8 cellular contexts compared by ENCODE assay signal in genomic region chr22:24555496-24556253, GRCh38. TPM values are rescaled to one million over a fixed set of nuclear protein-coding genes. Genes with fewer than 3 reads are reported as not detected.
DNase-seq lines count a peak whose midpoint lies in the region; ATAC-seq and TF ChIP-seq lines count a peak whose summit lies in the region.

Gene SNRPD3 (plus strand): TSS chr22:24555999. CDS start chr22:24557675, 1,676 bp downstream.

- POLR2A ChIA-PET in RWPE1 (lab: Yijun Ruan, JAX; ENCODE audit: low non-redundant PET) = interaction anchor here (0.5 to 0.6 kb wide), 4 partner anchors 10 to 584 kb away, joined by 3 to 4 read pairs (median 4); no protein-coding TSS in a partner anchor
- POLR2A ChIA-PET in naive thymus-derived CD4-positive, alpha-beta T cell (lab: Charles Lee) = interaction anchor here (0.6 to 3.4 kb wide), 6 partner anchors 11 to 661 kb away, joined by 3 to 12 read pairs (median 5); partner anchors contain the start of genes ADORA2A and MIF

- in situ Hi-C loops in GM23248 (cut with MboI) = no loop called here

- H3K9ac ChIP-seq in GM23248 (peak within 1 kb of the TSS; percentile 97), fibroblast of lung (ENCODE audit: insufficient read depth, low read length) (peak within 1 kb of the TSS; percentile 93)

- CTCF ChIA-PET in RWPE1 (lab: Yijun Ruan, JAX) = interaction anchor here (0.6 to 0.7 kb wide), 2 partner anchors 19 kb away, joined by 3 to 4 read pairs; no protein-coding TSS in a partner anchor
- CTCF ChIA-PET in naive thymus-derived CD4-positive, alpha-beta T cell (lab: Charles Lee) = interaction anchor here (0.6 kb wide), 1 partner anchor 14 kb away, joined by 3 read pairs; no protein-coding TSS in a partner anchor

- H3K4me2 ChIP-seq in GM23248 (ENCODE audit: unreplicated experiment) = peak within 1 kb of the TSS; percentile 96
- H3K4me2 ChIP-seq in fibroblast of lung (ENCODE audit: extremely low read depth, insufficient read depth, low read length) = peak within 1 kb of the TSS; percentile 99

- no peaks in the 10 kb centered on the region for H3K27me3 Mint-ChIP-seq in activated T-helper 17 cell treated with anti-CD3 and anti-CD28 coated beads, Interleukin-2, amount 50 U/mL, for 72 hours
- H3K27me3 Mint-ChIP-seq in naive thymus-derived CD4-positive, alpha-beta T cell = no peaks in the 10 kb centered on the region
- no peaks in the 10 kb centered on the region for H3K27me3 Mint-ChIP-seq in stimulated activated memory B cell treated with anti-CD40 and anti-IgM and Interleukin-4, amounts not matched to agents 10 μg/mL and 1 μg/mL and 100 μg/mL, for 72 hours

- H3K4me1 ChIP-seq in GM23248 (ENCODE audit: insufficient read depth) = peaks cover 18% of the 10 kb centered on the region
- peaks cover 10% of the 10 kb centered on the region for H3K4me1 ChIP-seq in fibroblast of lung (ENCODE audit: control insufficient read depth, extremely low read depth, insufficient read depth, low read length)
- peaks cover 20 to 38% of the 10 kb centered on the region in 2 donors for H3K4me1 ChIP-seq in naive thymus-derived CD4-positive, alpha-beta T cell (ENCODE audit: control insufficient read depth in 2 of 2, insufficient read depth in 2 of 2, low read length in 2 of 2)

- H3K36me3 Mint-ChIP-seq in activated T-helper 17 cell treated with anti-CD3 and anti-CD28 coated beads, Interleukin-2, amount 50 U/mL, for 72 hours (ENCODE audit: low read depth) = peaks cover 89% of the 10 kb centered on the region
- H3K36me3 Mint-ChIP-seq in naive thymus-derived CD4-positive, alpha-beta T cell = peaks cover 7 to 21% (median 14%) of the 10 kb centered on the region in 5 donors
- peaks cover 25% of the 10 kb centered on the region for H3K36me3 Mint-ChIP-seq in stimulated activated memory B cell treated with anti-CD40 and anti-IgM and Interleukin-4, amounts not matched to agents 10 μg/mL and 1 μg/mL and 100 μg/mL, for 72 hours

- H3K27ac ChIP-seq in GM23248 (peak within 1 kb of the TSS; percentile 85), RWPE1 (peak within 1 kb of the TSS; percentile 94), fibroblast of lung (ENCODE audit: insufficient read depth, low read length) (peak within 1 kb of the TSS; percentile 93)
- H3K27ac ChIP-seq in naive thymus-derived CD4-positive, alpha-beta T cell (ENCODE audit: low read depth, low read length) = peak within 1 kb of the TSS; percentile 92

- no peaks in the 10 kb centered on the region; the same call in 1 of the 2 replicates for H4K20me1 ChIP-seq in GM23248 (ENCODE audit: insufficient read depth)
- no peaks in the 10 kb centered on the region for H4K20me1 ChIP-seq in fibroblast of lung (ENCODE audit: control insufficient read depth, extremely low read depth, insufficient read depth, low read length)

- peak; percentile 95 for DNase-seq in Daoy (ENCODE audit: low read depth)
- peak; percentile 98 for DNase-seq in GM23248
- peak; percentile 93 to 95 for DNase-seq in Kasumi-1 (lab: John Stamatoyannopoulos, UW)
- DNase-seq in RWPE1 (ENCODE audit: low spot score) = peak; percentile 79
- peak; percentile 92 to 93 for DNase-seq in fibroblast of lung (ENCODE audit: low read depth in 2 of 2)
- DNase-seq in naive thymus-derived CD4-positive, alpha-beta T cell = peak; percentile 79 to 95 (median 90)

- H2AFZ ChIP-seq in GM23248 (peak within 1 kb of the TSS; percentile 95), fibroblast of lung (ENCODE audit: low read length) (peak within 1 kb of the TSS; percentile 72)

- intact Hi-C loops in naive thymus-derived CD4-positive, alpha-beta T cell (cut with micrococcal nuclease) = loop anchor here (1.0 to 10.0 kb wide), 16 partner anchors 49 to 1929 kb away; partner anchors contain the start of genes CABIN1 (in 2 of the 2), SPECC1L (in 2 of the 2), ADORA2A (in 1 of the 2) and DERL3 (in 1 of the 2)

- H3K4me3 ChIP-seq in GM23248 = peak within 1 kb of the TSS; percentile 96
- H3K4me3 ChIP-seq in fibroblast of lung (replicated peaks in 1 of 4; ENCODE audit: control extremely low read depth in 1 of 4, insufficient read depth in 1 of 4, low read depth in 3 of 4, low read length in 4 of 4) = peak within 1 kb of the TSS; percentile 94 to 98 (median 96)
- peak within 1 kb of the TSS; percentile 98 for H3K4me3 ChIP-seq in naive thymus-derived CD4-positive, alpha-beta T cell (ENCODE audit: low read length)

- H3K9me3 ChIP-seq in GM23248 (ENCODE audit: low read depth) (no peaks in the 10 kb centered on the region), fibroblast of lung (ENCODE audit: control insufficient read depth, insufficient read depth, low read depth, low read length) (no peaks in the 10 kb centered on the region)
- no peaks in the 10 kb centered on the region for H3K9me3 ChIP-seq in naive thymus-derived CD4-positive, alpha-beta T cell (ENCODE audit: control insufficient read depth in 2 of 3, low read length in 3 of 3)

- H3K27ac Mint-ChIP-seq in activated T-helper 17 cell treated with anti-CD3 and anti-CD28 coated beads, Interleukin-2, amount 50 U/mL, for 72 hours = peak within 1 kb of the TSS; percentile 95
- peak within 1 kb of the TSS; percentile 93 to 100 (median 98) for H3K27ac Mint-ChIP-seq in naive thymus-derived CD4-positive, alpha-beta T cell
- peak within 1 kb of the TSS; percentile 91 for H3K27ac Mint-ChIP-seq in stimulated activated memory B cell treated with anti-CD40 and anti-IgM and Interleukin-4, amounts not matched to agents 10 μg/mL and 1 μg/mL and 100 μg/mL, for 72 hours

- no peaks in the 10 kb centered on the region for H3K27me3 ChIP-seq in GM23248 (replicated peaks; ENCODE audit: insufficient read depth)
- no peaks in the 10 kb centered on the region for H3K27me3 ChIP-seq in fibroblast of lung (ENCODE audit: control insufficient read depth, insufficient read depth, low read length)
- no peaks in the 10 kb centered on the region for H3K27me3 ChIP-seq in naive thymus-derived CD4-positive, alpha-beta T cell (ENCODE audit: control insufficient read depth in 2 of 2, insufficient read depth in 2 of 2, low read length in 2 of 2)

- WGBS in GM23248 (ENCODE audit: low coverage in 1 of 2, low lambda C conversion rate in 2 of 2, missing lambda C conversion rate in 2 of 2), 2 experiments = 0 to 2% methylated on average over 40 to 46 of the region's 46 CpGs

- H3K36me3 ChIP-seq in GM23248 (ENCODE audit: low read depth) (peaks cover 9% of the 10 kb centered on the region), fibroblast of lung (ENCODE audit: control insufficient read depth, insufficient read depth, low read length) (peaks cover 8% of the 10 kb centered on the region)
- peaks cover 6 to 47% (median 10%) of the 10 kb centered on the region in 3 experiments for H3K36me3 ChIP-seq in naive thymus-derived CD4-positive, alpha-beta T cell (ENCODE audit: control insufficient read depth in 2 of 3, insufficient read depth in 3 of 3, low read length in 3 of 3)

- H3K79me2 ChIP-seq in GM23248 (ENCODE audit: insufficient read depth) (peaks cover 91% of the 10 kb centered on the region), fibroblast of lung (ENCODE audit: control insufficient read depth, insufficient read depth, low read length) (peaks cover 82% of the 10 kb centered on the region)

- TF ChIP-seq CTCF in RWPE1 (conservative IDR thresholded peaks at IDR 0.05; ENCODE audit: low read depth) = no peak
- TF ChIP-seq CTCF in fibroblast of lung (conservative IDR thresholded peaks at IDR 0.05 in 1 of 2, IDR thresholded peaks at IDR 0.05 in 1 of 2; ENCODE audit: low read depth in 1 of 2, low read length in 2 of 2) = no peak

- H3K9me3 Mint-ChIP-seq in activated T-helper 17 cell treated with anti-CD3 and anti-CD28 coated beads, Interleukin-2, amount 50 U/mL, for 72 hours = no peaks in the 10 kb centered on the region
- no peaks in the 10 kb centered on the region for H3K9me3 Mint-ChIP-seq in naive thymus-derived CD4-positive, alpha-beta T cell
- no peaks in the 10 kb centered on the region for H3K9me3 Mint-ChIP-seq in stimulated activated memory B cell treated with anti-CD40 and anti-IgM and Interleukin-4, amounts not matched to agents 10 μg/mL and 1 μg/mL and 100 μg/mL, for 72 hours

- peaks cover 41% of the 10 kb centered on the region for H3K4me1 Mint-ChIP-seq in activated T-helper 17 cell treated with anti-CD3 and anti-CD28 coated beads, Interleukin-2, amount 50 U/mL, for 72 hours
- H3K4me1 Mint-ChIP-seq in naive thymus-derived CD4-positive, alpha-beta T cell = peaks cover 37 to 78% (median 68%) of the 10 kb centered on the region in 7 donors
- H3K4me1 Mint-ChIP-seq in stimulated activated memory B cell treated with anti-CD40 and anti-IgM and Interleukin-4, amounts not matched to agents 10 μg/mL and 1 μg/mL and 100 μg/mL, for 72 hours = peaks cover 70% of the 10 kb centered on the region

- 0 out of 2 replicates have a peak, but pooled peaks cover 4% of the 10 kb centered on the region for H3F3A ChIP-seq in GM23248 (ENCODE audit: insufficient read depth)

- H3K9me2 ChIP-seq in GM23248 (ENCODE audit: insufficient read depth) = no peaks in the 10 kb centered on the region

- peak within 1 kb of the TSS; percentile 95 for H3K4me3 Mint-ChIP-seq in activated T-helper 17 cell treated with anti-CD3 and anti-CD28 coated beads, Interleukin-2, amount 50 U/mL, for 72 hours
- peak within 1 kb of the TSS; percentile 90 to 100 (median 98) for H3K4me3 Mint-ChIP-seq in naive thymus-derived CD4-positive, alpha-beta T cell
- peak within 1 kb of the TSS; percentile 97 for H3K4me3 Mint-ChIP-seq in stimulated activated memory B cell treated with anti-CD40 and anti-IgM and Interleukin-4, amounts not matched to agents 10 μg/mL and 1 μg/mL and 100 μg/mL, for 72 hours

- ATAC-seq in activated T-helper 17 cell treated with anti-CD3 and anti-CD28 coated beads, Interleukin-2, amount 50 U/mL, for 72 hours (replicated peaks) = peak; percentile 69
- ATAC-seq in naive thymus-derived CD4-positive, alpha-beta T cell = peak; percentile 71
- peak; percentile 78 for ATAC-seq in stimulated activated memory B cell treated with anti-CD40 and anti-IgM and Interleukin-4, amounts not matched to agents 10 μg/mL and 1 μg/mL and 100 μg/mL, for 72 hours

RNA-seq across cellular contexts. Expression of gene SNRPD3, which starts in this region (rescaled TPM):
- 201 and 204 TPM in 2 replicates for total RNA-seq in Daoy (2014; rRNA removed; shearing (Covaris generic))
- total RNA-seq in GM23248 (2014; rRNA removed; shearing (Covaris generic)) = 79.4 and 106 TPM in 2 replicates
- 108 and 109 TPM in 2 replicates for polyA plus RNA-seq in GM23248 (2016; fragmentation: Nextera tagmentation; extraction: Ambion mirVana)
- total RNA-seq in activated T-helper 17 cell treated with anti-CD3 and anti-CD28 coated beads, Interleukin-2, amount 50 U/mL, for 72 hours = 100 to 1,000 TPM in 1 of 2 donors, 10 to 100 TPM in 1; 81.1 to 128 TPM
- 89.9 and 114 TPM in 2 replicates for total RNA-seq in fibroblast of lung
- polyA plus RNA-seq in fibroblast of lung = 151 and 221 TPM in 2 replicates
- 151 and 177 TPM in 2 replicates for polyA plus RNA-seq in fibroblast of lung (2012)
- 110 and 120 TPM in 2 replicates for polyA minus RNA-seq in fibroblast of lung (ENCODE audit: low replicate concordance)
- total RNA-seq in naive thymus-derived CD4-positive, alpha-beta T cell = 10 to 100 TPM; 47.5 to 94.5 (median 73.9) TPM
- 10 to 100 TPM; 84.2 to 95.1 TPM for polyA plus RNA-seq in naive thymus-derived CD4-positive, alpha-beta T cell

Comparison
In these comparisons a context has a peak if more than half of its experiments do, and no peak if none do; other contexts are left out.
1. Peak in every context shown above with its lines: DNase-seq, ATAC-seq, H3K4me3 ChIP-seq and H3K27ac ChIP-seq.